Comparison of ENCODE assay signal across 18 cellular contexts in the genomic region with DNA sequence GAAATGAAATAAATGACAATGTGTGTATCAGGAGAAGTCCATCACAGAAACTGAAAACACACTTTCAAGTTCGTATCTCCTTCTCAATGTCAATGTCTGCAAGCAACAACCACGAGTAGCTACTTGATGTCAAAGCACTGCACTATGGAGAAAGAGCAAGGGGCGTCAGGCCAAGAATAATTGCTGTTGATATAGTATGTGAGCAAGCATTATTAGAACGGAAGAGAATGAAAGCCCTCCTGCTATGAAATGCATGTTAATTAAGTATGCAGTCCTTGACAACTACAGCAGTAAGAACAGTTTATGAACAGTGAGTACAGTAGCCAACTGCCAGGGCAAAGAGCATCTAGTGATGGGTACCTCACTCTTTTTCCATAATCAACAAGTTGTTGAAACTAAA.
"Had no signal": no experiment of that assay in that cellular context is flagged by ENCODE, and none has a peak within 500 bp of the region (broad histone marks: within the 10 kb centered on the region; RNA-seq: fewer than 3 reads in every experiment).

No MANE protein-coding gene starts in this region.

- H3K4me1 ChIP-seq: gastrocnemius medialis, sigmoid colon, transverse colon had no signal

- DNase-seq: activated CD4-positive, alpha-beta T cell treated with anti-CD3 and anti-CD28 coated beads for 4 hours; activated CD8-positive, alpha-beta memory T cell treated with anti-CD3 and anti-CD28 coated beads, Interleukin-2, amount 50 U/mL, for 48 hours; activated CD8-positive, alpha-beta T cell treated with anti-CD3 and anti-CD28 coated beads, Interleukin-2, amount 10 ng/mL, durations not matched to agents 7 days and 5 days; activated naive CD4-positive, alpha-beta T cell; central memory CD4-positive, alpha-beta T cell; cortex of kidney; effector CD8-positive, alpha-beta T cell; gastrocnemius medialis; islet precursor cell; left ventricle myocardium superior; mesendoderm; nephron progenitor cell; sigmoid colon; stimulated activated CD4-positive, alpha-beta T cell treated with anti-CD3 and anti-CD28 coated beads, Interleukin-2, amount 100 ng/mL, for 24 hours; stimulated activated naive B cell treated with anti-CD40 and anti-IgM and Interleukin-4, amounts not matched to agents 10 μg/mL and 1 μg/mL and 100 μg/mL, for 72 hours; T1000; transverse colon; WERI-Rb-1 had no signal

- H3K9me3 ChIP-seq: gastrocnemius medialis, sigmoid colon, transverse colon had no signal

- H3K36me3 ChIP-seq: gastrocnemius medialis, sigmoid colon, transverse colon, WERI-Rb-1 had no signal

- ATAC-seq: activated CD8-positive, alpha-beta T cell treated with anti-CD3 and anti-CD28 coated beads, Interleukin-2, amount 10 ng/mL, durations not matched to agents 7 days and 5 days; gastrocnemius medialis; left ventricle myocardium superior; stimulated activated naive B cell treated with anti-CD40 and anti-IgM and Interleukin-4, amounts not matched to agents 10 μg/mL and 1 μg/mL and 100 μg/mL, for 72 hours had no signal

- H3K4me3 ChIP-seq: gastrocnemius medialis, sigmoid colon, transverse colon had no signal

- H3K27ac ChIP-seq: gastrocnemius medialis, sigmoid colon, transverse colon, WERI-Rb-1 had no signal

- H3K27me3 ChIP-seq: gastrocnemius medialis, sigmoid colon, transverse colon had no signal
